ENCODE assay signal across 12 cellular contexts in the genomic region with DNA sequence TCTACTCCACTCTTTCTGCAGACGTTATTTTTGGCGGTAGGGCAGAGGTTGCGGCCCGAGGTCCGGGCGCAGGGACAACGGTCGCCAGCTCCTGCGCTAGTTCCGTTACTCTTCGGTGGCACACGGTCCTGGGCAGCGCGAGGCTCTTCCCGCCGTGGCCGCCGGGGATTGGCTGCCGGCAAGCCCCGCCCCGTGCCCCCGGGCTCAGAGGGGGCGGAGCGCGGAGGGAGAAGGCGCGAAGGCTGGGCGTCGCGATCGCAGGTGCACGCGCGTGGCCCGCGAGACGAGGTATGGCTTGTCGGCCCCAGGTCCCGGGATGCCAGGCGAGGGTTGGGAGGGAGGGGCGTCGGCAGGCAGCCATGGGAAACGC. TPM values are rescaled to one million over a fixed set of nuclear protein-coding genes. Genes with fewer than 3 reads are reported as not detected.
DNase-seq lines count a peak whose midpoint lies in the region; ATAC-seq, FAIRE-seq and TF ChIP-seq lines count a peak whose summit lies in the region.
"Had no signal": no experiment of that assay in that cellular context is flagged by ENCODE, and none has a peak within 500 bp of the region (broad histone marks: within the 10 kb centered on the region; RNA-seq: fewer than 3 reads in every experiment).

No MANE protein-coding gene starts in this region.

- H3K4ac ChIP-seq in IMR-90 (ENCODE audit: low read depth, low read length): no peak overlapping the region

- H2BK5ac ChIP-seq in IMR-90 (ENCODE audit: low read depth, low read length, poor library complexity, severe bottlenecking): no peak overlapping the region

- H2AFZ ChIP-seq in IMR-90 (replicated peaks; ENCODE audit: low read length, poor library complexity) (peak overlapping the region; percentile 51), K562 (ENCODE audit: low read depth, low read length) (no peak overlapping the region)

- TF ChIP-seq CTCF in IMR-90 (conservative IDR thresholded peaks at IDR 0.05; ENCODE audit: low read depth, low read length) (no peak), K562 (IDR thresholded peaks at IDR 0.05 in 2 of 3, conservative IDR thresholded peaks at IDR 0.05 in 1 of 3; ENCODE audit: insufficient read depth in 2 of 3, low read depth in 1 of 3, low read length in 3 of 3) (no peak), suprapubic skin (IDR thresholded peaks at IDR 0.05) (no peak)

- H3K14ac ChIP-seq in IMR-90 (replicated peaks; ENCODE audit: low read depth, low read length): no peak overlapping the region

- H3K9ac ChIP-seq in IMR-90 (ENCODE audit: low read depth, low read length) (no peak overlapping the region), K562 (ENCODE audit: insufficient read depth in 1 of 2, low read depth in 2 of 2, low read length in 2 of 2) (no peak overlapping the region)
- H3K9ac ChIP-seq: KMS-11 had no signal

- H2BK20ac ChIP-seq in IMR-90 (ENCODE audit: low read depth, low read length): no peak overlapping the region

- H3K79me2 ChIP-seq in K562 (ENCODE audit: control insufficient read depth, insufficient read depth, low read length): no peaks in the 10 kb centered on the region

- H4K20me1 ChIP-seq in IMR-90 (ENCODE audit: insufficient read depth, low read length) (no peaks in the 10 kb centered on the region), K562 (replicated peaks; ENCODE audit: control insufficient read depth, insufficient read depth, low read length) (no peaks in the 10 kb centered on the region)

- H4K91ac ChIP-seq in IMR-90 (ENCODE audit: insufficient read depth, low read depth, low read length): no peak overlapping the region

- in situ Hi-C loops in IMR-90 (cut with MboI; ENCODE audit: low sequenced_read_pairs): no loop called here
- in situ Hi-C loops in K562 (cut with MboI): no loop called here

- intact Hi-C loops in IMR-90 (cut with micrococcal nuclease) (no loop called here), K562 (cut with micrococcal nuclease) (no loop called here)

- H3K9me3 ChIP-seq in IMR-90 (ENCODE audit: control insufficient read depth, insufficient read depth, low read length) (peaks cover 32% of the 10 kb centered on the region), K562 (replicated peaks; ENCODE audit: control insufficient read depth, insufficient read depth, low read depth, low read length) (peaks cover 1% of the 10 kb centered on the region; the same call in 1 of the 2 replicates), suprapubic skin (no peaks in the 10 kb centered on the region), MG63 (no peaks in the 10 kb centered on the region)

- no peak for FAIRE-seq in K562 (lab: Jason Lieb, UNC)
- FAIRE-seq: small intestine had no signal

- no peaks in the 10 kb centered on the region for H3K79me1 ChIP-seq in IMR-90 (ENCODE audit: low read depth in 1 of 2, low read length in 2 of 2)

- no TSS peak for BruUV-seq in IMR-90 (replicated peaks; lab: Mats Ljungman, UMichigan)
- BruUV-seq in K562 (replicated peaks; lab: Mats Ljungman, UMichigan): no TSS peak

- no peak overlapping the region for H3K4me3 ChIP-seq in IMR-90 (ENCODE audit: insufficient read depth, low read depth, low read length)
- no peak overlapping the region for H3K4me3 ChIP-seq in K562
- peak overlapping the region; percentile 64 for H3K4me3 ChIP-seq in suprapubic skin
- H3K4me3 ChIP-seq in MG63: no peak overlapping the region

- CTCF ChIA-PET in IMR-90 (lab: Yijun Ruan, JAX) (interaction anchor here (0.6 kb wide), 1 partner anchor 230 kb away, joined by 3 read pairs; no protein-coding TSS in a partner anchor), K562 (lab: Yijun Ruan, JAX; ENCODE audit: low intra/inter-chr PET ratio) (no interaction called here)

- H3K56ac ChIP-seq in IMR-90 (ENCODE audit: extremely low read depth, insufficient read depth, low read length): no peak overlapping the region

- H3K4me1 ChIP-seq in IMR-90 (ENCODE audit: control insufficient read depth, insufficient read depth, low read length): peaks cover 2% of the 10 kb centered on the region; the same call in 1 of the 2 replicates
- peaks cover 0 to 7% of the 10 kb centered on the region in 2 experiments; a peak in 1 of 5 replicates for H3K4me1 ChIP-seq in K562 (replicated peaks in 1 of 2; ENCODE audit: control insufficient read depth in 2 of 2, insufficient read depth in 2 of 2, low read length in 2 of 2)
- H3K4me1 ChIP-seq in suprapubic skin: peaks cover 29% of the 10 kb centered on the region

- H2AK9ac ChIP-seq in IMR-90 (replicated peaks; ENCODE audit: low read depth, low read length, poor library complexity): no peak overlapping the region

- no peak overlapping the region for H4K8ac ChIP-seq in IMR-90 (ENCODE audit: low read depth in 2 of 2, low read length in 2 of 2)

- H2AK5ac ChIP-seq in IMR-90 (ENCODE audit: low read depth, low read length): no peak overlapping the region

- no peak overlapping the region for H3K18ac ChIP-seq in IMR-90 (ENCODE audit: low read depth, low read length)

- ATAC-seq in IMR-90 (ENCODE audit: low read depth) (no peak), K562 (no peak), left lobe of liver (peak; percentile 7)

- H3K27me3 ChIP-seq in IMR-90 (ENCODE audit: control insufficient read depth, insufficient read depth, low read length): peaks cover 75% of the 10 kb centered on the region
- peaks cover 24 to 35% of the 10 kb centered on the region in 2 experiments for H3K27me3 ChIP-seq in K562 (ENCODE audit: control insufficient read depth in 2 of 2, insufficient read depth in 2 of 2, low read length in 2 of 2)
- H3K27me3 ChIP-seq in suprapubic skin: peaks cover 42% of the 10 kb centered on the region
- H3K27me3 ChIP-seq in MG63: peaks cover 74% of the 10 kb centered on the region

- no peak for TF ChIP-seq EP300 in K562 (IDR thresholded peaks at IDR 0.05; ENCODE audit: low read length)
- no peak for TF ChIP-seq EP300 in suprapubic skin (IDR thresholded peaks at IDR 0.05)

- WGBS in IMR-90 (ENCODE audit: extremely low coverage in 2 of 2, insufficient read length in 1 of 2), 2 experiments: 35% methylated on average over 4 of the region's 43 CpGs; no CpG with 5 or more reads in 1 of the 2 experiments
- WGBS in K562 (ENCODE audit: insufficient coverage, low coverage, missing lambda C conversion rate): 90% methylated on average over 17 of the region's 43 CpGs
- WGBS in suprapubic skin: 37% methylated on average over 22 of the region's 43 CpGs

- H3K23ac ChIP-seq in IMR-90 (ENCODE audit: low read depth, low read length): no peak overlapping the region

- H2BK120ac ChIP-seq in IMR-90 (ENCODE audit: low read depth, low read length): no peak overlapping the region

- H3K27ac ChIP-seq in IMR-90 (ENCODE audit: insufficient read depth, low read length) (no peak overlapping the region), K562 (ENCODE audit: extremely low read depth, low read depth, low read length) (no peak overlapping the region), suprapubic skin (peak overlapping the region; percentile 82)
- H3K27ac ChIP-seq: KMS-11 had no signal

- POLR2A ChIA-PET in IMR-90 (lab: Charles Lee; ENCODE audit: unreplicated experiment): no interaction called here
- POLR2A ChIA-PET in K562 (lab: Yijun Ruan, JAX): no interaction called here

- dilution Hi-C loops in IMR-90 (cut with HindIII; ENCODE audit: low sequenced_read_pairs, unreplicated experiment): no loop called here

- H3K36me3 ChIP-seq in IMR-90 (ENCODE audit: control insufficient read depth, insufficient read depth, low read length) (no peaks in the 10 kb centered on the region), K562 (ENCODE audit: control insufficient read depth, insufficient read depth, low read length) (no peaks in the 10 kb centered on the region), suprapubic skin (no peaks in the 10 kb centered on the region), MG63 (no peaks in the 10 kb centered on the region)

- H3K4me2 ChIP-seq in IMR-90 (ENCODE audit: low read depth, low read length) (no peak overlapping the region), K562 (ENCODE audit: insufficient read depth, low read length) (no peak overlapping the region)
- H3K4me2 ChIP-seq: KMS-11 had no signal

- TF ChIP-seq POLR2A in IMR-90 (IDR thresholded peaks at IDR 0.05; ENCODE audit: low read depth, low read length): no peak
- TF ChIP-seq POLR2A in K562 (conservative IDR thresholded peaks at IDR 0.05): no peak
- TF ChIP-seq POLR2A in suprapubic skin (IDR thresholded peaks at IDR 0.05): no peak

- no peak overlapping the region for H2BK15ac ChIP-seq in IMR-90 (ENCODE audit: low read depth, low read length)

- DNase-seq in IMR-90 (no peak), K562 (ENCODE audit: extremely low read depth in 1 of 4, low spot score in 3 of 4) (no peak), left lobe of liver (ENCODE audit: low spot score) (no peak), suprapubic skin (ENCODE audit: low spot score in 2 of 2) (peak in 1 of 2 donors; percentile 69), MG63 (no peak), germinal center (ENCODE audit: low spot score) (no peak), COR-L47 (lab: John Stamatoyannopoulos, UW) (no peak)
- DNase-seq: kidney glomerular epithelial cell, NCI-H774, small intestine had no signal

- no peak overlapping the region for H4K5ac ChIP-seq in IMR-90 (ENCODE audit: low read depth, low read length)

- H3K9me1 ChIP-seq in IMR-90 (ENCODE audit: insufficient read depth, low read length): no peaks in the 10 kb centered on the region
- H3K9me1 ChIP-seq in K562 (ENCODE audit: control insufficient read depth, insufficient read depth, low read length): no peaks in the 10 kb centered on the region

- TF ChIP-seq RAD21 in IMR-90 (IDR thresholded peaks at IDR 0.05; ENCODE audit: low read length): no peak
- TF ChIP-seq RAD21 in K562 (CRISPR knock-in tag; conservative IDR thresholded peaks at IDR 0.05 in 1 of 2, IDR thresholded peaks at IDR 0.05 in 1 of 2): no peak

RNA-seq across cellular contexts. Expression of a gene that starts 0.5 kb away (rescaled TPM):
- total RNA-seq in IMR-90 (2012; rRNA removed) (not detected in 2 replicates), K562 (2014; rRNA removed) (0.04 and 0.05 TPM in 2 replicates), K562 (2014; rRNA removed; fragmentation: Illumina TruSeq; extraction: Trizol) (not detected in 2 replicates), K562 (2015; rRNA removed; fragmentation: Illumina TruSeq; extraction: Trizol) (not detected in 2 replicates), K562 (2021) (not detected in 2 replicates), left lobe of liver (5.4 TPM), suprapubic skin (1 to 10 TPM; 2.0 to 7.3 (median 4.8) TPM)
- polyA plus RNA-seq in IMR-90 (2012; rRNA removed) (not detected in 2 replicates), K562 (2011; rRNA removed) (not detected in 2 replicates), K562 (2014; fragmentation: Illumina TruSeq; extraction: Trizol) (not detected in 2 replicates), K562 (2014; fragmentation: Nextera tagmentation; extraction: Ambion mirVana) (not detected), K562 (2014; rRNA removed) (0.01 TPM in 1 of 2 replicates, not detected in the other)
- not detected in 2 replicates for polyA plus RNA-seq in IMR-90 (2012; cell fraction: cytosol; rRNA removed)
- not detected in 2 replicates for polyA plus RNA-seq in IMR-90 (2012; cell fraction: nucleus; rRNA removed; ENCODE audit: low replicate concordance)
- total RNA-seq in K562 (2011; cell fraction: chromatin; rRNA removed; ENCODE audit: low replicate concordance): not detected in 2 replicates
- total RNA-seq in K562 (2011; cell fraction: nucleolus; rRNA removed): not detected in 2 replicates
- not detected in 2 replicates for total RNA-seq in K562 (2011; cell fraction: nucleoplasm; rRNA removed)
- polyA plus RNA-seq in K562 (2011; cell fraction: cytosol; rRNA removed): not detected in 2 replicates
- not detected in 2 replicates for polyA plus RNA-seq in K562 (2011; cell fraction: nucleus; rRNA removed)
- 0.06 TPM in 1 of 2 replicates, not detected in the other for polyA plus RNA-seq in K562 (2012)
- polyA minus RNA-seq in K562 (2011; rRNA and poly(A)+ RNA removed): not detected in 2 replicates
- not detected in 2 replicates for polyA minus RNA-seq in K562 (2011; cell fraction: cytosol; rRNA and poly(A)+ RNA removed)
- not detected in 2 replicates for polyA minus RNA-seq in K562 (2011; cell fraction: nucleus; rRNA and poly(A)+ RNA removed)
- not detected in 2 replicates for total RNA-seq in MG63 (2014; rRNA removed; shearing (Covaris generic); ENCODE audit: low replicate concordance)
- total RNA-seq: G401 had no signal

RNA-seq across cellular contexts. Expression of a gene that starts 0.7 kb away (rescaled TPM):
- total RNA-seq in IMR-90 (2012; rRNA removed) (not detected in 2 replicates), K562 (2014; rRNA removed) (not detected in 2 replicates), K562 (2014; rRNA removed; fragmentation: Illumina TruSeq; extraction: Trizol) (not detected in 2 replicates), K562 (2015; rRNA removed; fragmentation: Illumina TruSeq; extraction: Trizol) (not detected in 2 replicates), K562 (2021) (not detected in 2 replicates), left lobe of liver (2.2 TPM), suprapubic skin (1 to 10 TPM in 3 of 4 donors, under 1 TPM in 1; 0.72 to 2.6 (median 2.0) TPM)
- polyA plus RNA-seq in IMR-90 (2012; rRNA removed) (not detected in 2 replicates), K562 (2011; rRNA removed) (not detected in 2 replicates), K562 (2014; fragmentation: Illumina TruSeq; extraction: Trizol) (not detected in 2 replicates), K562 (2014; fragmentation: Nextera tagmentation; extraction: Ambion mirVana) (not detected), K562 (2014; rRNA removed) (not detected in 2 replicates)
- not detected in 2 replicates for polyA plus RNA-seq in IMR-90 (2012; cell fraction: cytosol; rRNA removed)
- polyA plus RNA-seq in IMR-90 (2012; cell fraction: nucleus; rRNA removed; ENCODE audit: low replicate concordance): not detected in 2 replicates
- not detected in 2 replicates for total RNA-seq in K562 (2011; cell fraction: chromatin; rRNA removed; ENCODE audit: low replicate concordance)
- total RNA-seq in K562 (2011; cell fraction: nucleolus; rRNA removed): not detected in 2 replicates
- not detected in 2 replicates for total RNA-seq in K562 (2011; cell fraction: nucleoplasm; rRNA removed)
- not detected in 2 replicates for polyA plus RNA-seq in K562 (2011; cell fraction: cytosol; rRNA removed)
- not detected in 2 replicates for polyA plus RNA-seq in K562 (2011; cell fraction: nucleus; rRNA removed)
- not detected in 2 replicates for polyA plus RNA-seq in K562 (2012)
- not detected in 2 replicates for polyA minus RNA-seq in K562 (2011; rRNA and poly(A)+ RNA removed)
- polyA minus RNA-seq in K562 (2011; cell fraction: cytosol; rRNA and poly(A)+ RNA removed): not detected in 2 replicates
- not detected in 2 replicates for polyA minus RNA-seq in K562 (2011; cell fraction: nucleus; rRNA and poly(A)+ RNA removed)
- not detected in 2 replicates for total RNA-seq in MG63 (2014; rRNA removed; shearing (Covaris generic); ENCODE audit: low replicate concordance)

RNA-seq across cellular contexts. Expression of a gene that starts 55.7 kb away (rescaled TPM):
- total RNA-seq in IMR-90 (2012; rRNA removed): 24.7 and 25.3 TPM in 2 replicates
- 20.6 and 21.3 TPM in 2 replicates for polyA plus RNA-seq in IMR-90 (2012; rRNA removed)
- 5.2 and 5.9 TPM in 2 replicates for polyA plus RNA-seq in IMR-90 (2012; cell fraction: cytosol; rRNA removed)
- polyA plus RNA-seq in IMR-90 (2012; cell fraction: nucleus; rRNA removed; ENCODE audit: low replicate concordance): 17.5 and 18.6 TPM in 2 replicates
- total RNA-seq in K562 (2011; cell fraction: chromatin; rRNA removed; ENCODE audit: low replicate concordance): 32.4 and 54.0 TPM in 2 replicates
- total RNA-seq in K562 (2011; cell fraction: nucleolus; rRNA removed): 26.2 and 28.7 TPM in 2 replicates
- 24.3 and 36.3 TPM in 2 replicates for total RNA-seq in K562 (2011; cell fraction: nucleoplasm; rRNA removed)
- total RNA-seq in K562 (2014; rRNA removed): 21.6 and 25.2 TPM in 2 replicates
- 28.5 and 32.1 TPM in 2 replicates for total RNA-seq in K562 (2014; rRNA removed; fragmentation: Illumina TruSeq; extraction: Trizol)
- total RNA-seq in K562 (2015; rRNA removed; fragmentation: Illumina TruSeq; extraction: Trizol): 31.6 and 33.2 TPM in 2 replicates
- 58.8 and 62.4 TPM in 2 replicates for total RNA-seq in K562 (2021)
- 14.2 and 17.7 TPM in 2 replicates for polyA plus RNA-seq in K562 (2011; rRNA removed)
- 5.4 and 7.9 TPM in 2 replicates for polyA plus RNA-seq in K562 (2011; cell fraction: cytosol; rRNA removed)
- 33.8 and 37.6 TPM in 2 replicates for polyA plus RNA-seq in K562 (2011; cell fraction: nucleus; rRNA removed)
- 43.5 and 51.3 TPM in 2 replicates for polyA plus RNA-seq in K562 (2012)
- polyA plus RNA-seq in K562 (2014; fragmentation: Illumina TruSeq; extraction: Trizol): 39.0 and 48.3 TPM in 2 replicates
- polyA plus RNA-seq in K562 (2014; fragmentation: Nextera tagmentation; extraction: Ambion mirVana): 10 to 100 TPM in 1 of 2 experiments, 1 to 10 TPM in 1; 8.0 to 10.6 TPM
- polyA plus RNA-seq in K562 (2014; rRNA removed): 17.9 and 27.6 TPM in 2 replicates
- 8.3 and 8.9 TPM in 2 replicates for polyA minus RNA-seq in K562 (2011; rRNA and poly(A)+ RNA removed)
- 12.8 and 15.7 TPM in 2 replicates for polyA minus RNA-seq in K562 (2011; cell fraction: cytosol; rRNA and poly(A)+ RNA removed)
- polyA minus RNA-seq in K562 (2011; cell fraction: nucleus; rRNA and poly(A)+ RNA removed): 12.1 and 22.4 TPM in 2 replicates
- total RNA-seq in left lobe of liver: 35.4 TPM
- total RNA-seq in suprapubic skin: 10 to 100 TPM; 30.6 to 60.2 (median 32.0) TPM
- 38.1 and 66.0 TPM in 2 replicates for total RNA-seq in MG63 (2014; rRNA removed; shearing (Covaris generic); ENCODE audit: low replicate concordance)
